20 cellular contexts compared by ENCODE assay signal in genomic region chr2:46458763-46459505, GRCh38. TPM values are rescaled to one million over a fixed set of nuclear protein-coding genes. Genes with fewer than 3 reads are reported as not detected.
A peak's percentile ranks its signal among the peaks of the same experiment; 100 is the strongest.
DNase-seq lines count a peak whose midpoint lies in the region; ATAC-seq and TF ChIP-seq lines count a peak whose summit lies in the region.
"Had no signal": no experiment of that assay in that cellular context is flagged by ENCODE, and none has a peak within 500 bp of the region (broad histone marks: within the 10 kb centered on the region; RNA-seq: fewer than 3 reads in every experiment).

No MANE protein-coding gene starts in this region.

- H3K27ac ChIP-seq in cingulate gyrus (ENCODE audit: low read depth, low read length) (peak overlapping the region; percentile 93), layer of hippocampus (ENCODE audit: low read depth, low read length) (peak overlapping the region; percentile 85), neural progenitor cell (no peak overlapping the region), tibial nerve (peak overlapping the region; percentile 12 to 93 (median 85))
- no peak overlapping the region for H3K27ac ChIP-seq in CD4-positive, alpha-beta T cell (ENCODE audit: low read depth, low read length)
- H3K27ac ChIP-seq: KMS-11, PC-9, RWPE1 had no signal

- ATAC-seq in CD4-positive, alpha-beta T cell (ENCODE audit: poor library complexity): no peak
- no peak for ATAC-seq in GM19397 (IDR thresholded peaks at IDR 0.05; ENCODE audit: unreplicated experiment)

- H3K4me3 Mint-ChIP-seq in neural progenitor cell: peak overlapping the region; percentile 48
- H3K4me3 Mint-ChIP-seq in CD4-positive, alpha-beta T cell: no peak overlapping the region

- CTCF ChIA-PET in CD4-positive, alpha-beta T cell (lab: Charles Lee): interaction anchor here (0.6 to 1.1 kb wide), 2 partner anchors 173 to 396 kb away, joined by 3 read pairs; no protein-coding TSS in a partner anchor

- peaks cover 5% of the 10 kb centered on the region for H3K27me3 Mint-ChIP-seq in neural progenitor cell (ENCODE audit: insufficient read depth, low read depth)
- peaks cover 5% of the 10 kb centered on the region for H3K27me3 Mint-ChIP-seq in CD4-positive, alpha-beta T cell

- 68 to 73% methylated on average over 9 of the region's 9 CpGs for WGBS in tibial nerve, 2 donors

- peaks cover 3% of the 10 kb centered on the region for H3K4me1 Mint-ChIP-seq in neural progenitor cell
- peaks cover 5% of the 10 kb centered on the region for H3K4me1 Mint-ChIP-seq in CD4-positive, alpha-beta T cell (ENCODE audit: low read depth)

- H3F3A ChIP-seq in neural progenitor cell (ENCODE audit: low read depth): no peaks in the 10 kb centered on the region

- H3K9ac ChIP-seq in neural progenitor cell: no peak overlapping the region
- H3K9ac ChIP-seq: KMS-11 had no signal

- H3K36me3 ChIP-seq in neural progenitor cell (no peaks in the 10 kb centered on the region), tibial nerve (no peaks in the 10 kb centered on the region)

- H3K4me1 ChIP-seq in neural progenitor cell (no peaks in the 10 kb centered on the region), tibial nerve (peaks cover 0 to 28% (median 15%) of the 10 kb centered on the region in 4 donors)

- POLR2A ChIA-PET in CD4-positive, alpha-beta T cell (lab: Charles Lee): no interaction called here

- H3K4me3 ChIP-seq in neural progenitor cell (no peak overlapping the region), tibial nerve (no peak overlapping the region)
- H3K4me3 ChIP-seq: PC-9 had no signal

- no peak overlapping the region for H3K4me2 ChIP-seq in neural progenitor cell
- H3K4me2 ChIP-seq: KMS-11, PC-9 had no signal

- DNase-seq in neural progenitor cell (ENCODE audit: low spot score): no peak
- DNase-seq in tibial nerve (ENCODE audit: low spot score in 2 of 2): no peak
- DNase-seq in UCSD-AML1 (lab: John Stamatoyannopoulos, UW; ENCODE audit: unreplicated experiment): no peak
- no peak for DNase-seq in CD4-positive, alpha-beta T cell
- DNase-seq in effector CD8-positive, alpha-beta T cell (lab: John Stamatoyannopoulos, UW): no peak
- DNase-seq: ACHN, C1 segment of cervical spinal cord, DMS79, NCI-H1417, NCI-H187 treated with DMSO at 0.1 percent for 48 hours, NCI-H226, NCI-H526, PC-9 had no signal

- TF ChIP-seq EP300 in tibial nerve (IDR thresholded peaks at IDR 0.05): no peak

- no peak for TF ChIP-seq POLR2A in tibial nerve (IDR thresholded peaks at IDR 0.05)

- H3K9me3 Mint-ChIP-seq in neural progenitor cell: no peaks in the 10 kb centered on the region
- H3K9me3 Mint-ChIP-seq in CD4-positive, alpha-beta T cell: no peaks in the 10 kb centered on the region

- H3K79me2 ChIP-seq in neural progenitor cell (ENCODE audit: low read depth): no peaks in the 10 kb centered on the region

- no peaks in the 10 kb centered on the region for H3K36me3 Mint-ChIP-seq in neural progenitor cell
- H3K36me3 Mint-ChIP-seq in CD4-positive, alpha-beta T cell (ENCODE audit: low read depth): no peaks in the 10 kb centered on the region

- H3K9me3 ChIP-seq in neural progenitor cell (ENCODE audit: low read depth) (no peaks in the 10 kb centered on the region), tibial nerve (no peaks in the 10 kb centered on the region)
- H3K9me3 ChIP-seq in CD4-positive, alpha-beta T cell (ENCODE audit: control insufficient read depth, low read length): no peaks in the 10 kb centered on the region

- H2AFZ ChIP-seq in neural progenitor cell (replicated peaks): no peak overlapping the region
- H2AFZ ChIP-seq: PC-9 had no signal

- H3K27ac Mint-ChIP-seq in neural progenitor cell: no peak overlapping the region
- no peak overlapping the region for H3K27ac Mint-ChIP-seq in CD4-positive, alpha-beta T cell

- H3K27me3 ChIP-seq in layer of hippocampus (ENCODE audit: control insufficient read depth, insufficient read depth, low read length) (no peaks in the 10 kb centered on the region), neural progenitor cell (no peaks in the 10 kb centered on the region), tibial nerve (no peaks in the 10 kb centered on the region)
- no peaks in the 10 kb centered on the region for H3K27me3 ChIP-seq in CD4-positive, alpha-beta T cell (ENCODE audit: control insufficient read depth, insufficient read depth, low read length)

- TF ChIP-seq CTCF in neural progenitor cell (IDR thresholded peaks at IDR 0.05) (no peak), tibial nerve (IDR thresholded peaks at IDR 0.05) (no peak)
- TF ChIP-seq CTCF in CD4-positive, alpha-beta T cell (IDR thresholded peaks at IDR 0.05): no peak

- intact Hi-C loops in CD4-positive, alpha-beta T cell (cut with DNase I, micrococcal nuclease): no loop called here

- no peaks in the 10 kb centered on the region for H4K20me1 ChIP-seq in neural progenitor cell (ENCODE audit: low read depth)

RNA-seq across cellular contexts. Expression of gene TMEM247, which starts 20.4 kb away (rescaled TPM):
- total RNA-seq in neural progenitor cell (ENCODE audit: low replicate concordance): not detected in 2 replicates
- total RNA-seq in tibial nerve: not detected
- not detected for total RNA-seq in CD4-positive, alpha-beta T cell
- total RNA-seq: H4, M059J, PC-9 had no signal

Comparison
In these comparisons a context has a peak if more than half of its experiments do, and no peak if none do; other contexts are left out.
1. H3K27ac ChIP-seq: peak in cingulate gyrus (single experiment), layer of hippocampus (single experiment) and tibial nerve (4 of 4); none in neural progenitor cell (single experiment) and CD4-positive, alpha-beta T cell (single experiment).